ENCODE assay signal across 29 cellular contexts in the genomic region with DNA sequence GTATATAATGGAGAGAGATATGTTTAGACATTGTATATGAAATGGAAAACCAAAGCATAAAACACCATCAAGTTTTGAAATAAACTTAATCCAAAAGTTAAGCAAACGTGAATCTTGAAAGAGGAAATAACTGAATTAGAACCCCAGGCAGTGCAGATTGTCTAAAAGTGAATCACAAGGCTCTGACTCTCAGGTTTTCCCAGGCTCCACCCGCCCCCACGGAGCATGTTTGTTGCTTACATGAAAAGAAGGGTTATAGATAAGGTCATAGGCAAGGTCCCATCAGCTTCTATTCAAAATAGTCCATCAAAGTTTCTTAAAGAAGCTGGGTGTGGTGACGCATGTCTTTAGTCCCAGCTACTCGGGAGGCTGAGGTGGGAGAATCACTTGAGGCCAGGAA. TPM values are rescaled to one million over a fixed set of nuclear protein-coding genes. Genes with fewer than 3 reads are reported as not detected.
DNase-seq lines count a peak whose midpoint lies in the region; ATAC-seq and TF ChIP-seq lines count a peak whose summit lies in the region.
"Had no signal": no experiment of that assay in that cellular context is flagged by ENCODE, and none has a peak within 500 bp of the region (broad histone marks: within the 10 kb centered on the region; RNA-seq: fewer than 3 reads in every experiment).

No MANE protein-coding gene starts in this region.

- H3K27ac ChIP-seq in mammary epithelial cell (ENCODE audit: insufficient read depth, low read depth, low read length), result no peak overlapping the region
- no peak overlapping the region for H3K27ac ChIP-seq in breast epithelium
- no peak overlapping the region for H3K27ac ChIP-seq in RWPE2 (ENCODE audit: poor library complexity, severe bottlenecking)
- H3K27ac ChIP-seq in foreskin keratinocyte, result no peak overlapping the region
- H3K27ac ChIP-seq in stomach, result no peak overlapping the region
- H3K27ac ChIP-seq: body of pancreas, dorsolateral prefrontal cortex, HL-60, KMS-11, pancreas, skin epidermis had no signal

- H3K9ac ChIP-seq in mammary epithelial cell (ENCODE audit: insufficient read depth, low read length), result no peak overlapping the region
- H3K9ac ChIP-seq: KMS-11 had no signal

- BruUV-seq in mammary epithelial cell (replicated peaks; lab: Mats Ljungman, UMichigan), result no TSS peak

- peaks cover 2% of the 10 kb centered on the region for H3K36me3 Mint-ChIP-seq in effector memory CD8-positive, alpha-beta T cell (ENCODE audit: insufficient read depth)
- H3K36me3 Mint-ChIP-seq: activated CD4-positive, alpha-beta memory T cell treated with anti-CD3 and anti-CD28 coated beads for 36 hours had no signal

- dilution Hi-C loops in mammary epithelial cell (cut with HindIII; ENCODE audit: low sequenced_read_pairs), result no loop called here

- H3K4me3 Mint-ChIP-seq in effector memory CD8-positive, alpha-beta T cell, result no peak overlapping the region
- H3K4me3 Mint-ChIP-seq: activated CD4-positive, alpha-beta memory T cell treated with anti-CD3 and anti-CD28 coated beads for 36 hours; activated naive CD4-positive, alpha-beta T cell treated with anti-CD3 and anti-CD28 coated beads for 36 hours; CD4-positive, alpha-beta T cell; nephron progenitor cell had no signal

- no peak for TF ChIP-seq EP300 in stomach (IDR thresholded peaks at IDR 0.05)

- ATAC-seq in RWPE2 (ENCODE audit: low read depth) (0 out of 3 replicates have a peak, but pooled peaks have one; percentile 31), foreskin keratinocyte (peak; percentile 34)
- ATAC-seq in effector memory CD8-positive, alpha-beta T cell (replicated peaks), result no peak
- ATAC-seq: activated CD4-positive, CD25-positive, alpha-beta regulatory T cell treated with anti-CD3 and anti-CD28 coated beads, Interleukin-2, amount 50 U/mL, for 24 hours; body of pancreas; pancreas; PC-3; Right ventricle myocardium inferior; SK-N-SH treated with all-trans-retinoic acid at 6 μM for 48 hours had no signal

- peak; percentile 55 for DNase-seq in mammary epithelial cell
- DNase-seq in breast epithelium (ENCODE audit: low spot score in 2 of 2), result no peak
- DNase-seq in RWPE2 (ENCODE audit: low spot score), result no peak
- DNase-seq in foreskin keratinocyte, result peak; percentile 18 to 57
- no peak for DNase-seq in NCI-H1105 (lab: John Stamatoyannopoulos, UW)
- no peak for DNase-seq in stomach
- DNase-seq in NCI-H1105 treated with DMSO at 0.1 percent for 48 hours (lab: John Stamatoyannopoulos, UW), result no peak
- no peak for DNase-seq in effector memory CD8-positive, alpha-beta T cell
- DNase-seq: activated CD4-positive, alpha-beta memory T cell treated with anti-CD3 and anti-CD28 coated beads for 36 hours; activated naive CD4-positive, alpha-beta T cell treated with anti-CD3 and anti-CD28 coated beads for 36 hours; body of pancreas; CD4-positive, alpha-beta T cell; DND-41; dorsolateral prefrontal cortex; hypothalamus; MM.1S; NCI-H1694 treated with DMSO at 0.1 percent for 48 hours; nephron progenitor cell; pancreas; PC-3; retina; stimulated activated naive CD4-positive, alpha-beta T cell treated with Interleukin-2 at 50 U/mL for 16 hours; T-helper 2 cell had no signal

- TF ChIP-seq CTCF in mammary epithelial cell (conservative IDR thresholded peaks at IDR 0.05 in 1 of 2, IDR thresholded peaks at IDR 0.05 in 1 of 2; ENCODE audit: extremely low read depth in 1 of 2, insufficient read depth in 1 of 2, low read depth in 1 of 2, low read length in 2 of 2) (no peak), breast epithelium (IDR thresholded peaks at IDR 0.05) (no peak), RWPE2 (IDR thresholded peaks at IDR 0.05; ENCODE audit: poor library complexity, severe bottlenecking) (no peak), foreskin keratinocyte (conservative IDR thresholded peaks at IDR 0.05) (no peak), stomach (IDR thresholded peaks at IDR 0.05) (no peak)

- H3K27me3 Mint-ChIP-seq in effector memory CD8-positive, alpha-beta T cell, result no peaks in the 10 kb centered on the region
- H3K27me3 Mint-ChIP-seq: activated CD4-positive, alpha-beta memory T cell treated with anti-CD3 and anti-CD28 coated beads for 36 hours; CD4-positive, alpha-beta T cell had no signal

- H3K4me1 Mint-ChIP-seq in effector memory CD8-positive, alpha-beta T cell (ENCODE audit: low read depth in 2 of 2), result no peaks in the 10 kb centered on the region
- H3K4me1 Mint-ChIP-seq: nephron progenitor cell had no signal

- H3K9me3 Mint-ChIP-seq in effector memory CD8-positive, alpha-beta T cell, result no peaks in the 10 kb centered on the region
- H3K9me3 Mint-ChIP-seq: activated CD4-positive, alpha-beta memory T cell treated with anti-CD3 and anti-CD28 coated beads for 36 hours; activated naive CD4-positive, alpha-beta T cell treated with anti-CD3 and anti-CD28 coated beads for 36 hours; CD4-positive, alpha-beta T cell; nephron progenitor cell had no signal

- no peaks in the 10 kb centered on the region for H3K4me1 ChIP-seq in mammary epithelial cell (ENCODE audit: insufficient read depth, low read length)
- no peaks in the 10 kb centered on the region for H3K4me1 ChIP-seq in breast epithelium
- no peaks in the 10 kb centered on the region for H3K4me1 ChIP-seq in RWPE2 (ENCODE audit: insufficient read depth, poor library complexity, severe bottlenecking)
- peaks cover 3% of the 10 kb centered on the region for H3K4me1 ChIP-seq in foreskin keratinocyte
- H3K4me1 ChIP-seq in stomach, result no peaks in the 10 kb centered on the region
- H3K4me1 ChIP-seq: body of pancreas, pancreas had no signal

- no peak overlapping the region for H3K4me2 ChIP-seq in mammary epithelial cell (ENCODE audit: insufficient read depth, low read depth, low read length)
- H3K4me2 ChIP-seq: KMS-11 had no signal

- no peaks in the 10 kb centered on the region for H3K79me2 ChIP-seq in mammary epithelial cell (ENCODE audit: insufficient read depth, low read length)

- H3K36me3 ChIP-seq in mammary epithelial cell (ENCODE audit: insufficient read depth, low read length), result no peaks in the 10 kb centered on the region
- H3K36me3 ChIP-seq in breast epithelium, result no peaks in the 10 kb centered on the region
- no peaks in the 10 kb centered on the region for H3K36me3 ChIP-seq in RWPE2 (ENCODE audit: low read depth)
- H3K36me3 ChIP-seq in stomach, result no peaks in the 10 kb centered on the region
- H3K36me3 ChIP-seq: pancreas had no signal

- H3K9me3 ChIP-seq in mammary epithelial cell (replicated peaks; ENCODE audit: insufficient read depth, low read length) (no peaks in the 10 kb centered on the region), breast epithelium (no peaks in the 10 kb centered on the region), RWPE2 (ENCODE audit: severe bottlenecking) (no peaks in the 10 kb centered on the region), stomach (no peaks in the 10 kb centered on the region)
- H3K9me3 ChIP-seq: body of pancreas, pancreas had no signal

- no peak overlapping the region for H3K27ac Mint-ChIP-seq in effector memory CD8-positive, alpha-beta T cell
- H3K27ac Mint-ChIP-seq: activated CD4-positive, alpha-beta memory T cell treated with anti-CD3 and anti-CD28 coated beads for 36 hours; activated naive CD4-positive, alpha-beta T cell treated with anti-CD3 and anti-CD28 coated beads for 36 hours; CD4-positive, alpha-beta T cell; nephron progenitor cell had no signal

- intact Hi-C loops in mammary epithelial cell (cut with micrococcal nuclease), result no loop called here
- intact Hi-C loops in breast epithelium (cut with DNase I; ENCODE audit: low total_unique reads), result no loop called here
- intact Hi-C loops in stomach (cut with DNase I; ENCODE audit: low total_unique reads), result no loop called here

- TF ChIP-seq POLR2A in breast epithelium (IDR thresholded peaks at IDR 0.05), result no peak
- TF ChIP-seq POLR2A in stomach (IDR thresholded peaks at IDR 0.05), result no peak

- WGBS in mammary epithelial cell (ENCODE audit: low coverage, missing lambda C conversion rate), result 80% methylated on average over 5 of the region's 5 CpGs
- 77 to 91% (median 87%) methylated on average over 5 of the region's 5 CpGs for WGBS in stomach, 5 donors

- in situ Hi-C loops in mammary epithelial cell (cut with MboI; ENCODE audit: low sequenced_read_pairs in 2 of 2), result no loop called here

- H3K27me3 ChIP-seq in mammary epithelial cell (ENCODE audit: insufficient read depth, low read length) (no peaks in the 10 kb centered on the region), breast epithelium (no peaks in the 10 kb centered on the region), RWPE2 (ENCODE audit: insufficient read depth, poor library complexity, severe bottlenecking) (no peaks in the 10 kb centered on the region), foreskin keratinocyte (no peaks in the 10 kb centered on the region), stomach (no peaks in the 10 kb centered on the region)
- H3K27me3 ChIP-seq: body of pancreas, dorsolateral prefrontal cortex, pancreas had no signal

- H3K4me3 ChIP-seq in mammary epithelial cell (replicated peaks in 1 of 3; ENCODE audit: insufficient read depth in 1 of 3, low read depth in 2 of 3, low read length in 3 of 3), result no peak overlapping the region
- no peak overlapping the region for H3K4me3 ChIP-seq in breast epithelium
- no peak overlapping the region for H3K4me3 ChIP-seq in RWPE2 (ENCODE audit: severe bottlenecking)
- H3K4me3 ChIP-seq in stomach, result no peak overlapping the region
- H3K4me3 ChIP-seq: body of pancreas, dorsolateral prefrontal cortex, pancreas, skin epidermis had no signal

- H4K20me1 ChIP-seq in mammary epithelial cell (ENCODE audit: insufficient read depth, low read length), result no peaks in the 10 kb centered on the region

- CTCF ChIA-PET in mammary epithelial cell (lab: Charles Lee; ENCODE audit: low non-redundant PET), result no interaction called here

- H2AFZ ChIP-seq in mammary epithelial cell (ENCODE audit: low read depth, low read length), result no peak overlapping the region

RNA-seq across cellular contexts. Expression of gene SLMAP, which starts 29.0 kb away (rescaled TPM):
- total RNA-seq in mammary epithelial cell (100 to 1,000 TPM in 1 of 2 donors, 10 to 100 TPM in 1; 96.4 to 126 TPM), breast epithelium (100 to 1,000 TPM in 1 of 3 donors, 10 to 100 TPM in 2; 41.3 to 105 (median 83.6) TPM), foreskin keratinocyte (79.5 and 85.7 TPM in 2 replicates), stomach (100 to 1,000 TPM; 123 to 534 (median 292) TPM)
- polyA plus RNA-seq in mammary epithelial cell (31.9 TPM), foreskin keratinocyte (19.6 and 22.0 TPM in 2 replicates), stomach (10 to 100 TPM; 23.9 to 41.2 (median 26.7) TPM)
- polyA minus RNA-seq in mammary epithelial cell, result 137 TPM

RNA-seq across cellular contexts. Expression of gene DENND6A, which starts 34.2 kb away (rescaled TPM):
- 10 to 100 TPM; 26.3 to 29.2 TPM for total RNA-seq in mammary epithelial cell
- 10.3 TPM for polyA plus RNA-seq in mammary epithelial cell
- 59.1 TPM for polyA minus RNA-seq in mammary epithelial cell
- 10 to 100 TPM; 33.1 to 56.2 (median 38.0) TPM for total RNA-seq in breast epithelium
- 20.3 and 25.0 TPM in 2 replicates for total RNA-seq in foreskin keratinocyte
- polyA plus RNA-seq in foreskin keratinocyte, result 6.1 and 8.2 TPM in 2 replicates
- total RNA-seq in stomach, result 100 to 1,000 TPM in 1 of 5 donors, 10 to 100 TPM in 2, 1 to 10 TPM in 2; 7.0 to 110 (median 27.2) TPM
- 10 to 100 TPM in 1 of 3 donors, 1 to 10 TPM in 2; 6.5 to 12.2 (median 8.3) TPM for polyA plus RNA-seq in stomach

Comparison
In these comparisons a context has a peak if more than half of its experiments do, and no peak if none do; other contexts are left out.
1. DNase-seq: peak in mammary epithelial cell (single experiment) and foreskin keratinocyte (2 of 2); none in breast epithelium (0 of 2), RWPE2 (single experiment), NCI-H1105 (single experiment), stomach (single experiment), NCI-H1105 treated with DMSO at 0.1 percent for 48 hours (single experiment) and effector memory CD8-positive, alpha-beta T cell (0 of 3).